Comparison of ENCODE assay signal across 8 cellular contexts in genomic region chr4:54659213-54660144, GRCh38. TPM values are rescaled to one million over a fixed set of nuclear protein-coding genes. Genes with fewer than 3 reads are reported as not detected.
DNase-seq lines count a peak whose midpoint lies in the region; TF ChIP-seq lines count a peak whose summit lies in the region.

No MANE protein-coding gene starts in this region.

- H3K4me3 ChIP-seq in SK-N-SH (ENCODE audit: low read depth in 2 of 2, low read length in 1 of 2), result peak overlapping the region; percentile 53 to 76
- peak overlapping the region; percentile 51 for H3K4me3 ChIP-seq in fibroblast of the aortic adventitia (ENCODE audit: low read depth, low read length)

- peaks cover 11 to 13% of the 10 kb centered on the region in 2 experiments; a peak in 3 of 4 replicates for H3K4me1 ChIP-seq in SK-N-SH (ENCODE audit: control insufficient read depth in 1 of 2, insufficient read depth in 2 of 2, low read depth in 1 of 2, low read length in 1 of 2)

- TF ChIP-seq RAD21 in SK-N-SH (IDR thresholded peaks at IDR 0.05; ENCODE audit: low read length), result no peak

- H3K9ac ChIP-seq in SK-N-SH, result peak overlapping the region; percentile 63

- peaks cover 56% of the 10 kb centered on the region for H3K4me1 Mint-ChIP-seq in osteocyte (ENCODE audit: unreplicated experiment)

- CTCF ChIA-PET in SK-N-SH (lab: Yijun Ruan, JAX), result interaction anchor here (0.8 to 3.9 kb wide), 6 partner anchors 15 to 312 kb away, joined by 4 to 20 read pairs (median 4); no protein-coding TSS in a partner anchor

- no peak overlapping the region for H3K27ac ChIP-seq in SK-N-SH (ENCODE audit: low read depth in 2 of 2, low read length in 1 of 2)

- no peaks in the 10 kb centered on the region for H3K9me3 Mint-ChIP-seq in osteocyte (ENCODE audit: unreplicated experiment)

- peak overlapping the region; percentile 40 for H3K27ac Mint-ChIP-seq in osteocyte (ENCODE audit: unreplicated experiment)

- H3K9me3 ChIP-seq in SK-N-SH, result no peaks in the 10 kb centered on the region

- H3K27me3 ChIP-seq in SK-N-SH (ENCODE audit: insufficient read depth), result 0 out of 2 replicates have a peak, but pooled peaks cover 14% of the 10 kb centered on the region

- peaks cover 5% of the 10 kb centered on the region for H3K27me3 Mint-ChIP-seq in osteocyte (ENCODE audit: unreplicated experiment)

- H3K79me2 ChIP-seq in SK-N-SH (ENCODE audit: insufficient read depth), result no peaks in the 10 kb centered on the region

- WGBS in SK-N-SH (ENCODE audit: low lambda C conversion rate), result 26% methylated on average over 22 of the region's 23 CpGs

- peaks cover 3% of the 10 kb centered on the region; the same call in 1 of the 2 replicates for H4K20me1 ChIP-seq in SK-N-SH (ENCODE audit: insufficient read depth)

- H3K4me2 ChIP-seq in SK-N-SH, result peak overlapping the region; percentile 91

- DNase-seq in NCI-H146 (lab: John Stamatoyannopoulos, UW) (peak; percentile 47), NCI-H146 treated with DMSO at 0.1 percent for 48 hours (lab: John Stamatoyannopoulos, UW; ENCODE audit: unreplicated experiment) (no peak), SK-N-SH (peak; percentile 32), fibroblast of the aortic adventitia (ENCODE audit: low read depth) (peak; percentile 4), osteocyte (ENCODE audit: extremely low spot score, unreplicated experiment) (no peak), AG08396 (ENCODE audit: low spot score) (no peak), HuH-7 (ENCODE audit: low spot score) (no peak)
- no peak for DNase-seq in stimulated activated naive CD4-positive, alpha-beta T cell treated with Interleukin-2 at 50 U/mL for 16 hours (lab: John Stamatoyannopoulos, UW)

- H3K4me3 Mint-ChIP-seq in osteocyte (ENCODE audit: unreplicated experiment), result peak overlapping the region; percentile 84

- TF ChIP-seq CTCF in SK-N-SH (IDR thresholded peaks at IDR 0.05) (no peak), fibroblast of the aortic adventitia (IDR thresholded peaks at IDR 0.05; ENCODE audit: insufficient read depth, low read length) (no peak), osteocyte (IDR thresholded peaks at IDR 0.05) (no peak)

- TF ChIP-seq EP300 in SK-N-SH (IDR thresholded peaks at IDR 0.05; ENCODE audit: borderline replicate concordance in 1 of 2, low read depth in 1 of 2, low read length in 1 of 2), result no peak

- peak overlapping the region; percentile 59 for H2AFZ ChIP-seq in SK-N-SH (ENCODE audit: low read depth)

- no peaks in the 10 kb centered on the region for H3K36me3 Mint-ChIP-seq in osteocyte (ENCODE audit: unreplicated experiment)

- H3F3A ChIP-seq in SK-N-SH (replicated peaks; ENCODE audit: insufficient read depth), result peaks cover 22% of the 10 kb centered on the region

- H3K9me2 ChIP-seq in SK-N-SH, result no peaks in the 10 kb centered on the region

- POLR2A ChIA-PET in SK-N-SH (lab: Yijun Ruan, JAX), result interaction anchor here (0.6 kb wide), 1 partner anchor 1764 kb away, joined by 3 read pairs; no protein-coding TSS in a partner anchor

- H3K36me3 ChIP-seq in SK-N-SH (replicated peaks in 1 of 2; ENCODE audit: control insufficient read depth in 1 of 2, insufficient read depth in 2 of 2, low read length in 1 of 2), result no peaks in the 10 kb centered on the region

TF ChIP-seq in SK-N-SH, 30 proteins besides CTCF, POLR2A, EP300 and RAD21:
- TF ChIP-seq RXRA (IDR thresholded peaks at IDR 0.05; ENCODE audit: borderline replicate concordance, low read depth), result no peak
- TF ChIP-seq RCOR1 (IDR thresholded peaks at IDR 0.05; ENCODE audit: low read length), result no peak
- TF ChIP-seq JUND (IDR thresholded peaks at IDR 0.05), result no peak
- TF ChIP-seq YY1 (IDR thresholded peaks at IDR 0.05; ENCODE audit: low read depth), result no peak
- TF ChIP-seq PBX3 (IDR thresholded peaks at IDR 0.05), result no peak
- no peak for TF ChIP-seq CHD2 (IDR thresholded peaks at IDR 0.05; ENCODE audit: low read length, partially characterized antibody)
- TF ChIP-seq POLR2AphosphoS5 (IDR thresholded peaks at IDR 0.05; ENCODE audit: low read depth, low read length), result no peak
- no peak for TF ChIP-seq TEAD4 (IDR thresholded peaks at IDR 0.05; ENCODE audit: borderline replicate concordance, insufficient read depth)
- no peak for TF ChIP-seq NRF1 (IDR thresholded peaks at IDR 0.05; ENCODE audit: low read depth, low read length)
- no peak for TF ChIP-seq TCF12 (IDR thresholded peaks at IDR 0.05)
- no peak for TF ChIP-seq SIN3A (IDR thresholded peaks at IDR 0.05; ENCODE audit: borderline replicate concordance, low read depth, low read length)
- TF ChIP-seq MXI1 (IDR thresholded peaks at IDR 0.05; ENCODE audit: low read depth, low read length), result no peak
- TF ChIP-seq, protein P1, sequence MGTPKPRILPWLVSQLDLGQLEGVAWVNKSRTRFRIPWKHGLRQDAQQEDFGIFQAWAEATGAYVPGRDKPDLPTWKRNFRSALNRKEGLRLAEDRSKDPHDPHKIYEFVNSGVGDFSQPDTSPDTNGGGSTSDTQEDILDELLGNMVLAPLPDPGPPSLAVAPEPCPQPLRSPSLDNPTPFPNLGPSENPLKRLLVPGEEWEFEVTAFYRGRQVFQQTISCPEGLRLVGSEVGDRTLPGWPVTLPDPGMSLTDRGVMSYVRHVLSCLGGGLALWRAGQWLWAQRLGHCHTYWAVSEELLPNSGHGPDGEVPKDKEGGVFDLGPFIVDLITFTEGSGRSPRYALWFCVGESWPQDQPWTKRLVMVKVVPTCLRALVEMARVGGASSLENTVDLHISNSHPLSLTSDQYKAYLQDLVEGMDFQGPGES (IDR thresholded peaks at IDR 0.05; ENCODE audit: low read depth, low read length), result no peak
- TF ChIP-seq, protein P2, sequence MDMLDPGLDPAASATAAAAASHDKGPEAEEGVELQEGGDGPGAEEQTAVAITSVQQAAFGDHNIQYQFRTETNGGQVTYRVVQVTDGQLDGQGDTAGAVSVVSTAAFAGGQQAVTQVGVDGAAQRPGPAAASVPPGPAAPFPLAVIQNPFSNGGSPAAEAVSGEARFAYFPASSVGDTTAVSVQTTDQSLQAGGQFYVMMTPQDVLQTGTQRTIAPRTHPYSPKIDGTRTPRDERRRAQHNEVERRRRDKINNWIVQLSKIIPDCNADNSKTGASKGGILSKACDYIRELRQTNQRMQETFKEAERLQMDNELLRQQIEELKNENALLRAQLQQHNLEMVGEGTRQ (IDR thresholded peaks at IDR 0.05; ENCODE audit: borderline replicate concordance, low read depth, low read length), result no peak
- TF ChIP-seq GABPA (IDR thresholded peaks at IDR 0.05; ENCODE audit: low read depth), result no peak
- TF ChIP-seq ZBTB33 (IDR thresholded peaks at IDR 0.05; ENCODE audit: borderline replicate concordance, low read depth), result no peak
- TF ChIP-seq MEF2A (IDR thresholded peaks at IDR 0.05; ENCODE audit: borderline replicate concordance, low read depth), result no peak
- no peak for TF ChIP-seq EZH2phosphoT487 (IDR thresholded peaks at IDR 0.05; ENCODE audit: borderline replicate concordance, low read depth)
TF ChIP-seq in SK-N-SH: peak in this region for 0.

RNA-seq across cellular contexts. Expression of gene KIT, which starts 1.7 kb away (rescaled TPM):
- 0.79 and 1.2 TPM in 2 replicates for polyA plus RNA-seq in SK-N-SH (2012; rRNA removed)
- 0.93 and 0.94 TPM in 2 replicates for polyA plus RNA-seq in SK-N-SH (2012; cell fraction: cytosol; rRNA removed)
- 0.96 and 1.9 TPM in 2 replicates for polyA plus RNA-seq in SK-N-SH (2012; cell fraction: nucleus; rRNA removed)
- total RNA-seq in fibroblast of the aortic adventitia (ENCODE audit: low replicate concordance) (0.49 and 2.7 TPM in 2 replicates), osteocyte (10.8 and 11.6 TPM in 2 replicates)

Comparison
In these comparisons a context has a peak if more than half of its experiments do, and no peak if none do; other contexts are left out.
1. DNase-seq: peak in NCI-H146 (single experiment), SK-N-SH (single experiment) and fibroblast of the aortic adventitia (single experiment); none in NCI-H146 treated with DMSO at 0.1 percent for 48 hours (single experiment), osteocyte (single experiment), AG08396 (single experiment), stimulated activated naive CD4-positive, alpha-beta T cell treated with Interleukin-2 at 50 U/mL for 16 hours (single experiment) and HuH-7 (single experiment).